Comparison of ENCODE assay signal across 1 cellular context in genomic region chr13:91351123-91351522, GRCh38.
TF ChIP-seq lines count a peak whose summit lies in the region.

No MANE protein-coding gene starts in this region.

TF ChIP-seq in endothelial cell of umbilical vein, 7 proteins besides CTCF, POLR2A, EP300 and RAD21:
- TF ChIP-seq JUN (IDR thresholded peaks at IDR 0.05; ENCODE audit: borderline replicate concordance, insufficient read depth, insufficient read length, low read depth) (no peak), FOS (IDR thresholded peaks at IDR 0.05; ENCODE audit: borderline replicate concordance, insufficient read depth, low read length) (no peak), MYC (IDR thresholded peaks at IDR 0.05; ENCODE audit: low read depth, low read length) (no peak), MAX (IDR thresholded peaks at IDR 0.05; ENCODE audit: insufficient read depth, insufficient read length) (no peak), POLR2AphosphoS5 (IDR thresholded peaks at IDR 0.05; ENCODE audit: insufficient read depth, low read depth, low read length) (no peak), GATA2 (IDR thresholded peaks at IDR 0.05; ENCODE audit: insufficient read depth, insufficient read length, low read depth, low read length) (no peak), EZH2 (IDR thresholded peaks at IDR 0.05; ENCODE audit: borderline replicate concordance, low read depth, low read length, severe bottlenecking) (no peak)
